In genomic region chr17:80421381-80422090, GRCh38 we compare ENCODE assay signal across 28 cellular contexts. TPM values are rescaled to one million over a fixed set of nuclear protein-coding genes. Genes with fewer than 3 reads are reported as not detected.
A peak's percentile ranks its signal among the peaks of the same experiment; 100 is the strongest.
DNase-seq lines count a peak whose midpoint lies in the region; ATAC-seq, FAIRE-seq and TF ChIP-seq lines count a peak whose summit lies in the region.
"Had no signal": no experiment of that assay in that cellular context is flagged by ENCODE, and none has a peak within 500 bp of the region (broad histone marks: within the 10 kb centered on the region; RNA-seq: fewer than 3 reads in every experiment).

No MANE protein-coding gene starts in this region.

- H3K27me3 ChIP-seq in RWPE2 (ENCODE audit: insufficient read depth, poor library complexity, severe bottlenecking) = no peaks in the 10 kb centered on the region
- no peaks in the 10 kb centered on the region for H3K27me3 ChIP-seq in lower lobe of right lung (ENCODE audit: low read depth)
- H3K27me3 ChIP-seq: gastroesophageal sphincter, transverse colon had no signal

- H3K4me1 ChIP-seq in RWPE2 (ENCODE audit: insufficient read depth, poor library complexity, severe bottlenecking) = no peaks in the 10 kb centered on the region
- H3K4me1 ChIP-seq in lower lobe of right lung = peaks cover 6% of the 10 kb centered on the region
- H3K4me1 ChIP-seq: parathyroid adenoma had no signal

- TF ChIP-seq POLR2A in GM12892 (IDR thresholded peaks at IDR 0.05; ENCODE audit: low read depth, low read length) = no peak

- TF ChIP-seq CTCF in RWPE2 (IDR thresholded peaks at IDR 0.05; ENCODE audit: poor library complexity, severe bottlenecking) (no peak), lower lobe of right lung (IDR thresholded peaks at IDR 0.05) (no peak)

- no peaks in the 10 kb centered on the region for H3K9me3 ChIP-seq in RWPE2 (ENCODE audit: severe bottlenecking)
- H3K9me3 ChIP-seq in lower lobe of right lung = no peaks in the 10 kb centered on the region
- H3K9me3 ChIP-seq: gastroesophageal sphincter, mucosa of descending colon, transverse colon had no signal

- ATAC-seq in RWPE2 (ENCODE audit: low read depth) (no peak), lower lobe of right lung (peak in 1 of 2 donors; percentile 3), GM18517 (IDR thresholded peaks at IDR 0.05; ENCODE audit: unreplicated experiment) (no peak), GM21723 (IDR thresholded peaks at IDR 0.05; ENCODE audit: unreplicated experiment) (no peak)
- ATAC-seq: activated naive CD4-positive, alpha-beta T cell treated with anti-CD3 and anti-CD28 coated beads, Interleukin-2, amount 50 U/mL, for 72 hours; gastroesophageal sphincter; mucosa of descending colon; right cardiac atrium had no signal

- DNase-seq in COLO668 (lab: John Stamatoyannopoulos, UW; ENCODE audit: unreplicated experiment) = peak; percentile 41
- DNase-seq in GM12892 (ENCODE audit: insufficient read length) = peak; percentile 6
- DNase-seq in RWPE2 (ENCODE audit: low spot score) = peak; percentile 71
- DNase-seq in lower lobe of right lung = peak; percentile 39
- DNase-seq in stimulated activated CD4-positive, alpha-beta T cell treated with anti-CD3 and anti-CD28 coated beads, Interleukin-4, amount 100 ng/mL, for 24 hours = no peak
- no peak for DNase-seq in NCI-H510A (lab: John Stamatoyannopoulos, UW)
- DNase-seq: activated CD4-positive, alpha-beta T cell treated with anti-CD3 and anti-CD28 coated beads, Interleukin-2, amount 10 ng/mL, durations not matched to agents 7 days and 5 days; CD4-positive, CD25-positive, alpha-beta regulatory T cell; central memory CD4-positive, alpha-beta T cell; dermis blood vessel endothelial cell; DMS153; GDM1; GOT3; hippocampal formation; NCI-H1092 treated with DMSO at 0.1 percent for 48 hours; NCI-H2081 treated with DMSO at 0.1 percent for 48 hours; nephron progenitor cell; T-helper 9 cell; transverse colon had no signal

- H3K27ac ChIP-seq in RWPE2 (ENCODE audit: poor library complexity, severe bottlenecking) (no peak overlapping the region), lower lobe of right lung (no peak overlapping the region)
- H3K27ac ChIP-seq: gastroesophageal sphincter, parathyroid adenoma, transverse colon had no signal

- intact Hi-C loops in lower lobe of right lung (cut with DNase I) = loop anchor here (10.0 kb wide), 1 partner anchor 153 kb away; no protein-coding TSS in a partner anchor

- H3K4me3 ChIP-seq in RWPE2 (ENCODE audit: severe bottlenecking) = no peak overlapping the region
- no peak overlapping the region for H3K4me3 ChIP-seq in lower lobe of right lung
- H3K4me3 ChIP-seq: gastroesophageal sphincter, mucosa of descending colon, transverse colon had no signal

- peaks cover 19% of the 10 kb centered on the region; the same call in 1 of the 2 replicates for H3K36me3 ChIP-seq in RWPE2 (ENCODE audit: low read depth)
- peaks cover 26% of the 10 kb centered on the region for H3K36me3 ChIP-seq in lower lobe of right lung
- H3K36me3 ChIP-seq: transverse colon had no signal

- FAIRE-seq in GM12892 (lab: Jason Lieb, UNC) = no peak
- FAIRE-seq: endometrium had no signal

RNA-seq across cellular contexts. Expression of gene ENDOV, which starts 6.6 kb away (rescaled TPM):
- 6.7 TPM for polyA plus RNA-seq in GM12892 (2012; ENCODE audit: missing spikeins)
- total RNA-seq in lower lobe of right lung = 23.4 TPM

RNA-seq across cellular contexts. Expression of gene NPTX1, which starts 54.9 kb away (rescaled TPM):
- polyA plus RNA-seq in GM12892 (2012; ENCODE audit: missing spikeins) = 0.19 TPM
- 2.1 TPM for total RNA-seq in lower lobe of right lung
- total RNA-seq: right cardiac atrium had no signal
- polyA plus RNA-seq: liver had no signal

Comparison
In these comparisons a context has a peak if more than half of its experiments do, and no peak if none do; other contexts are left out.
1. DNase-seq: peak in COLO668 (single experiment), GM12892 (single experiment), RWPE2 (single experiment) and lower lobe of right lung (single experiment); none in stimulated activated CD4-positive, alpha-beta T cell treated with anti-CD3 and anti-CD28 coated beads, Interleukin-4, amount 100 ng/mL, for 24 hours (single experiment) and NCI-H510A (single experiment).